16 cellular contexts compared by ENCODE assay signal in genomic region chr1:107132780-107133179, GRCh38. TPM values are rescaled to one million over a fixed set of nuclear protein-coding genes. Genes with fewer than 3 reads are reported as not detected.
DNase-seq lines count a peak whose midpoint lies in the region; ATAC-seq and TF ChIP-seq lines count a peak whose summit lies in the region.
"Had no signal": no experiment of that assay in that cellular context is flagged by ENCODE, and none has a peak within 500 bp of the region (broad histone marks: within the 10 kb centered on the region; RNA-seq: fewer than 3 reads in every experiment).

No MANE protein-coding gene starts in this region.

- no peaks in the 10 kb centered on the region for H3K27me3 ChIP-seq in foreskin keratinocyte
- H3K27me3 ChIP-seq: testis had no signal

- no peak overlapping the region for H3K27ac Mint-ChIP-seq in activated T-helper 17 cell treated with anti-CD3 and anti-CD28 coated beads, Interleukin-2, amount 50 U/mL, for 72 hours
- no peak overlapping the region for H3K27ac Mint-ChIP-seq in T-helper 2 cell treated with Interferon-gamma antibody and Interleukin-4, amounts not matched to agents 5 μg/mL and 100 μg/mL, for 36 hours
- H3K27ac Mint-ChIP-seq: HFFc6; T-helper 1 cell treated with Interleukin-12 subunit alpha and Interleukin-12 subunit beta and Interleukin-4 antibody, amounts not matched to agents 30 μg/mL and 1 μg/mL, for 36 hours had no signal

- ATAC-seq in GM18517 (IDR thresholded peaks at IDR 0.05; ENCODE audit: unreplicated experiment) (peak; percentile 70), GM21447 (IDR thresholded peaks at IDR 0.05; ENCODE audit: unreplicated experiment) (peak; percentile 52), HG02973 (IDR thresholded peaks at IDR 0.05; ENCODE audit: unreplicated experiment) (peak; percentile 56), foreskin keratinocyte (no peak)
- peak; percentile 21 for ATAC-seq in activated T-helper 17 cell treated with anti-CD3 and anti-CD28 coated beads, Interleukin-2, amount 50 U/mL, for 72 hours (replicated peaks)
- ATAC-seq: Right ventricle myocardium inferior, sciatic nerve had no signal

- peaks cover 4% of the 10 kb centered on the region for H3K4me1 ChIP-seq in foreskin keratinocyte
- H3K4me1 ChIP-seq: testis had no signal

- no peaks in the 10 kb centered on the region for H3K36me3 Mint-ChIP-seq in activated T-helper 17 cell treated with anti-CD3 and anti-CD28 coated beads, Interleukin-2, amount 50 U/mL, for 72 hours (ENCODE audit: low read depth)
- no peaks in the 10 kb centered on the region for H3K36me3 Mint-ChIP-seq in T-helper 2 cell treated with Interferon-gamma antibody and Interleukin-4, amounts not matched to agents 5 μg/mL and 100 μg/mL, for 36 hours (ENCODE audit: low read depth)

- H3K4me3 Mint-ChIP-seq in activated T-helper 17 cell treated with anti-CD3 and anti-CD28 coated beads, Interleukin-2, amount 50 U/mL, for 72 hours, result no peak overlapping the region
- no peak overlapping the region for H3K4me3 Mint-ChIP-seq in T-helper 2 cell treated with Interferon-gamma antibody and Interleukin-4, amounts not matched to agents 5 μg/mL and 100 μg/mL, for 36 hours
- H3K4me3 Mint-ChIP-seq: HFFc6; T-helper 1 cell treated with Interleukin-12 subunit alpha and Interleukin-12 subunit beta and Interleukin-4 antibody, amounts not matched to agents 30 μg/mL and 1 μg/mL, for 36 hours had no signal

- H3K27ac ChIP-seq in foreskin keratinocyte, result no peak overlapping the region
- H3K27ac ChIP-seq: testis had no signal

- DNase-seq in foreskin keratinocyte, result no peak
- DNase-seq in kidney tubule cell (ENCODE audit: low spot score), result no peak
- DNase-seq in T-helper 2 cell treated with Interferon-gamma antibody and Interleukin-4, amounts not matched to agents 5 μg/mL and 100 μg/mL, for 36 hours (ENCODE audit: low spot score), result no peak
- DNase-seq: activated CD8-positive, alpha-beta memory T cell treated with anti-CD3 and anti-CD28 coated beads for 24 hours; effector memory CD4-positive, alpha-beta T cell; HFFc6; NCI-H146; testis had no signal

- peaks cover 23% of the 10 kb centered on the region for H3K27me3 Mint-ChIP-seq in activated T-helper 17 cell treated with anti-CD3 and anti-CD28 coated beads, Interleukin-2, amount 50 U/mL, for 72 hours
- peaks cover 6% of the 10 kb centered on the region for H3K27me3 Mint-ChIP-seq in T-helper 2 cell treated with Interferon-gamma antibody and Interleukin-4, amounts not matched to agents 5 μg/mL and 100 μg/mL, for 36 hours (ENCODE audit: low read depth)

- H3K4me1 Mint-ChIP-seq in activated T-helper 17 cell treated with anti-CD3 and anti-CD28 coated beads, Interleukin-2, amount 50 U/mL, for 72 hours, result no peaks in the 10 kb centered on the region
- no peaks in the 10 kb centered on the region for H3K4me1 Mint-ChIP-seq in T-helper 2 cell treated with Interferon-gamma antibody and Interleukin-4, amounts not matched to agents 5 μg/mL and 100 μg/mL, for 36 hours (ENCODE audit: low read depth)

- H3K9me3 Mint-ChIP-seq in activated T-helper 17 cell treated with anti-CD3 and anti-CD28 coated beads, Interleukin-2, amount 50 U/mL, for 72 hours, result no peaks in the 10 kb centered on the region
- no peaks in the 10 kb centered on the region for H3K9me3 Mint-ChIP-seq in T-helper 2 cell treated with Interferon-gamma antibody and Interleukin-4, amounts not matched to agents 5 μg/mL and 100 μg/mL, for 36 hours
- H3K9me3 Mint-ChIP-seq: HFFc6; T-helper 1 cell treated with Interleukin-12 subunit alpha and Interleukin-12 subunit beta and Interleukin-4 antibody, amounts not matched to agents 30 μg/mL and 1 μg/mL, for 36 hours had no signal

- no peak for TF ChIP-seq CTCF in foreskin keratinocyte (conservative IDR thresholded peaks at IDR 0.05)

RNA-seq across cellular contexts. Expression of gene NTNG1, which starts 8.1 kb away (rescaled TPM):
- total RNA-seq in activated T-helper 17 cell treated with anti-CD3 and anti-CD28 coated beads, Interleukin-2, amount 50 U/mL, for 72 hours, result not detected
- total RNA-seq in foreskin keratinocyte, result 8.4 and 9.9 TPM in 2 replicates
- 3.7 and 5.0 TPM in 2 replicates for polyA plus RNA-seq in foreskin keratinocyte
- total RNA-seq: cardiac septum had no signal
